Comparison of ENCODE assay signal across 8 cellular contexts in genomic region chr2:109438773-109439191, GRCh38.
A peak's percentile ranks its signal among the peaks of the same experiment; 100 is the strongest.
DNase-seq lines count a peak whose midpoint lies in the region; ATAC-seq, FAIRE-seq and TF ChIP-seq lines count a peak whose summit lies in the region.

No MANE protein-coding gene starts in this region.

- H3K4me3 Mint-ChIP-seq in WTC11 = no peak overlapping the region

- no peaks in the 10 kb centered on the region for H3K27me3 Mint-ChIP-seq in WTC11 (ENCODE audit: low read depth)

- no peak overlapping the region for H3K4me2 ChIP-seq in A549

- no peak overlapping the region for H3K27ac Mint-ChIP-seq in WTC11

- no peaks in the 10 kb centered on the region for H3K4me1 Mint-ChIP-seq in WTC11

- H3K36me3 ChIP-seq in MG63 = no peaks in the 10 kb centered on the region

- CTCF ChIA-PET in A549 (lab: Yijun Ruan, JAX) = no interaction called here
- CTCF ChIA-PET in WTC11 (lab: Charles Lee) = interaction anchor here (0.6 kb wide), 1 partner anchor 105 kb away, joined by 4 read pairs; no protein-coding TSS in a partner anchor

- no peak for TF ChIP-seq EP300 in A549 (IDR thresholded peaks at IDR 0.05)

- DNase-seq in A549 (ENCODE audit: low read depth in 1 of 2, low spot score in 1 of 2) = peak in 1 of 2 experiments; percentile 12
- DNase-seq in MG63 = peak; percentile 80
- DNase-seq in epithelial cell of esophagus (ENCODE audit: low read depth) = peak; percentile 50
- peak; percentile 86 for DNase-seq in mesenteric fat pad (ENCODE audit: low spot score)
- DNase-seq in WTC11 (ENCODE audit: low spot score) = no peak
- no peak for DNase-seq in GM10266 (ENCODE audit: extremely low spot score)

- peaks cover 27% of the 10 kb centered on the region for H3K9me3 ChIP-seq in A549
- H3K9me3 ChIP-seq in MG63 = peaks cover 15% of the 10 kb centered on the region; the same call in 1 of the 2 replicates

- H3K27ac ChIP-seq in A549 = 0 out of 6 replicates have a peak overlapping the region, but pooled peaks of 1 of the 2 experiments have one; percentile 4

- FAIRE-seq in A549 (lab: Jason Lieb, UNC) = no peak

- no peaks in the 10 kb centered on the region for H3K27me3 ChIP-seq in MG63

- no peaks in the 10 kb centered on the region for H3K4me1 ChIP-seq in A549

- 0% methylated on average over 1 of the region's 3 CpGs for WGBS in A549 (ENCODE audit: missing lambda C conversion rate)

- H3K9me3 Mint-ChIP-seq in WTC11 = peaks cover 31% of the 10 kb centered on the region

- ATAC-seq in A549 (peak; percentile 58 to 61; a peak in 3 of 6 replicates), GM18498 (IDR thresholded peaks at IDR 0.05; ENCODE audit: unreplicated experiment) (no peak), WTC11 (no peak), HG03565 (IDR thresholded peaks at IDR 0.05; ENCODE audit: unreplicated experiment) (no peak)

- TF ChIP-seq POLR2A in A549 (IDR thresholded peaks at IDR 0.05; ENCODE audit: low read length) = no peak

- H3K4me3 ChIP-seq in A549 = no peak overlapping the region
- no peak overlapping the region for H3K4me3 ChIP-seq in MG63
- no peak overlapping the region for H3K4me3 ChIP-seq in epithelial cell of esophagus (ENCODE audit: low read length)

- POLR2A ChIA-PET in A549 (lab: Yijun Ruan, JAX) = no interaction called here
- POLR2A ChIA-PET in WTC11 (lab: Charles Lee) = no interaction called here

- no peak for TF ChIP-seq RAD21 in A549 (conservative IDR thresholded peaks at IDR 0.05 in 1 of 2, IDR thresholded peaks at IDR 0.05 in 1 of 2)

- H3K36me3 Mint-ChIP-seq in WTC11 = peaks cover 26% of the 10 kb centered on the region

- TF ChIP-seq CTCF in A549 (IDR thresholded peaks at IDR 0.05) (no peak), epithelial cell of esophagus (IDR thresholded peaks at IDR 0.05; ENCODE audit: insufficient read depth, low read depth, low read length, missing control alignments) (no peak), WTC11 (IDR thresholded peaks at IDR 0.05) (no peak), GM10266 (IDR thresholded peaks at IDR 0.05; ENCODE audit: control insufficient read depth, insufficient read depth, low read depth, missing control alignments) (no peak)

TF ChIP-seq in A549, 52 proteins besides CTCF, POLR2A, EP300 and RAD21 (continues in another document):
- TF ChIP-seq CHD4 (IDR thresholded peaks at IDR 0.05; ENCODE audit: borderline replicate concordance) (no peak), BCL3 (IDR thresholded peaks at IDR 0.05) (no peak), POLR2AphosphoS2 (conservative IDR thresholded peaks at IDR 0.05; ENCODE audit: low read length) (no peak), FOXS1 (CRISPR knock-in tag; IDR thresholded peaks at IDR 0.05) (no peak), ATOH8 (CRISPR knock-in tag; IDR thresholded peaks at IDR 0.05; ENCODE audit: low read depth) (no peak), CEBPB (IDR thresholded peaks at IDR 0.05) (no peak), MYC (IDR thresholded peaks at IDR 0.05; ENCODE audit: borderline replicate concordance, low read length) (no peak), SMC3 (IDR thresholded peaks at IDR 0.05) (no peak), FOSL2 (IDR thresholded peaks at IDR 0.05) (no peak), FOSL2 (CRISPR knock-in tag; IDR thresholded peaks at IDR 0.05) (no peak), MAFK (IDR thresholded peaks at IDR 0.05; ENCODE audit: partially characterized antibody) (no peak), ZC3H11A (IDR thresholded peaks at IDR 0.05) (no peak)
- TF ChIP-seq, protein P1, sequence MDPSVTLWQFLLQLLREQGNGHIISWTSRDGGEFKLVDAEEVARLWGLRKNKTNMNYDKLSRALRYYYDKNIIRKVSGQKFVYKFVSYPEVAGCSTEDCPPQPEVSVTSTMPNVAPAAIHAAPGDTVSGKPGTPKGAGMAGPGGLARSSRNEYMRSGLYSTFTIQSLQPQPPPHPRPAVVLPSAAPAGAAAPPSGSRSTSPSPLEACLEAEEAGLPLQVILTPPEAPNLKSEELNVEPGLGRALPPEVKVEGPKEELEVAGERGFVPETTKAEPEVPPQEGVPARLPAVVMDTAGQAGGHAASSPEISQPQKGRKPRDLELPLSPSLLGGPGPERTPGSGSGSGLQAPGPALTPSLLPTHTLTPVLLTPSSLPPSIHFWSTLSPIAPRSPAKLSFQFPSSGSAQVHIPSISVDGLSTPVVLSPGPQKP (IDR thresholded peaks at IDR 0.05; ENCODE audit: low read depth, low read length) = no peak
- TF ChIP-seq, protein P2, sequence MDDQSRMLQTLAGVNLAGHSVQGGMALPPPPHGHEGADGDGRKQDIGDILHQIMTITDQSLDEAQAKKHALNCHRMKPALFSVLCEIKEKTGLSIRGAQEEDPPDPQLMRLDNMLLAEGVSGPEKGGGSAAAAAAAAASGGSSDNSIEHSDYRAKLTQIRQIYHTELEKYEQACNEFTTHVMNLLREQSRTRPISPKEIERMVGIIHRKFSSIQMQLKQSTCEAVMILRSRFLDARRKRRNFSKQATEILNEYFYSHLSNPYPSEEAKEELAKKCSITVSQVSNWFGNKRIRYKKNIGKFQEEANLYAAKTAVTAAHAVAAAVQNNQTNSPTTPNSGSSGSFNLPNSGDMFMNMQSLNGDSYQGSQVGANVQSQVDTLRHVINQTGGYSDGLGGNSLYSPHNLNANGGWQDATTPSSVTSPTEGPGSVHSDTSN (IDR thresholded peaks at IDR 0.05) = no peak

TF ChIP-seq in WTC11, 78 proteins besides CTCF, POLR2A, EP300 and RAD21:
- TF ChIP-seq ZNF263 (CRISPR knock-in tag; IDR thresholded peaks at IDR 0.05; ENCODE audit: low read depth) = no peak
- TF ChIP-seq CREM (CRISPR knock-in tag; IDR thresholded peaks at IDR 0.05) = no peak
- no peak for TF ChIP-seq E2F4 (CRISPR knock-in tag; IDR thresholded peaks at IDR 0.05; ENCODE audit: borderline replicate concordance, low read depth)
- TF ChIP-seq, protein P3, sequence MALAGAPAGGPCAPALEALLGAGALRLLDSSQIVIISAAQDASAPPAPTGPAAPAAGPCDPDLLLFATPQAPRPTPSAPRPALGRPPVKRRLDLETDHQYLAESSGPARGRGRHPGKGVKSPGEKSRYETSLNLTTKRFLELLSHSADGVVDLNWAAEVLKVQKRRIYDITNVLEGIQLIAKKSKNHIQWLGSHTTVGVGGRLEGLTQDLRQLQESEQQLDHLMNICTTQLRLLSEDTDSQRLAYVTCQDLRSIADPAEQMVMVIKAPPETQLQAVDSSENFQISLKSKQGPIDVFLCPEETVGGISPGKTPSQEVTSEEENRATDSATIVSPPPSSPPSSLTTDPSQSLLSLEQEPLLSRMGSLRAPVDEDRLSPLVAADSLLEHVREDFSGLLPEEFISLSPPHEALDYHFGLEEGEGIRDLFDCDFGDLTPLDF (CRISPR knock-in tag; IDR thresholded peaks at IDR 0.05) = no peak
- TF ChIP-seq NR1H2 (CRISPR knock-in tag; IDR thresholded peaks at IDR 0.05) = no peak
- no peak for TF ChIP-seq JAZF1 (CRISPR knock-in tag; IDR thresholded peaks at IDR 0.05)

Comparison
In these comparisons a context has a peak if more than half of its experiments do, and no peak if none do; other contexts are left out.
1. ATAC-seq: peak in A549 (2 of 2); none in GM18498 (single experiment), WTC11 (single experiment) and HG03565 (single experiment).
2. DNase-seq: peak in MG63 (single experiment), epithelial cell of esophagus (single experiment) and mesenteric fat pad (single experiment); none in WTC11 (single experiment) and GM10266 (single experiment).